7 cellular contexts compared by ENCODE assay signal in genomic region chr1:58200437-58200836, GRCh38.
"Had no signal": no experiment of that assay in that cellular context is flagged by ENCODE, and none has a peak within 500 bp of the region (broad histone marks: within the 10 kb centered on the region; RNA-seq: fewer than 3 reads in every experiment).

No MANE protein-coding gene starts in this region.

- FAIRE-seq: G401.6, GM12878, GM12892, GM18507, GM19239 had no signal

- DNase-seq: GDM1, GF-D8 had no signal

- ATAC-seq: GM12878 had no signal

- H3K4me3 ChIP-seq: GM12878 had no signal
